In genomic region chr2:232906867-232907500, GRCh38 we compare ENCODE assay signal across 9 cellular contexts. TPM values are rescaled to one million over a fixed set of nuclear protein-coding genes. Genes with fewer than 3 reads are reported as not detected.
DNase-seq lines count a peak whose midpoint lies in the region; ATAC-seq, FAIRE-seq and TF ChIP-seq lines count a peak whose summit lies in the region.
"Not testable (repeated sequence)": the region's sequence is repeated elsewhere in the genome, so short reads cannot be mapped to it uniquely, and the experiment has no call there.
"Had no signal": no experiment of that assay in that cellular context is flagged by ENCODE, and none has a peak within 500 bp of the region (broad histone marks: within the 10 kb centered on the region; RNA-seq: fewer than 3 reads in every experiment).

No MANE protein-coding gene starts in this region.

- peak overlapping the region; percentile 7 for H3K27ac ChIP-seq in HUES48 (ENCODE audit: low read depth, low read length)
- H3K27ac ChIP-seq in SK-N-MC = 0 out of 2 replicates have a peak overlapping the region, but pooled peaks have one; percentile 39
- not testable (repeated sequence) for H3K27ac ChIP-seq in HepG2 (ENCODE audit: extremely low read length, insufficient read depth, low read length)

- not testable (repeated sequence) for H3K4me2 ChIP-seq in HepG2 (ENCODE audit: low read depth, low read length)

- intact Hi-C loops in HepG2 (cut with micrococcal nuclease; ENCODE audit: unreplicated experiment) = not testable (repeated sequence)

- TF ChIP-seq RAD21 in HepG2 (CRISPR knock-in tag; IDR thresholded peaks at IDR 0.05) = not testable (repeated sequence)

- H3K36me3 ChIP-seq in HUES48 (ENCODE audit: control insufficient read depth, insufficient read depth, low read length); SK-N-MC (ENCODE audit: insufficient read depth, low read length); HepG2 (replicated peaks in 1 of 2; ENCODE audit: control insufficient read depth in 1 of 2, insufficient read depth in 2 of 2, low read length in 2 of 2): not testable (repeated sequence)

- not testable (repeated sequence) for H4K20me1 ChIP-seq in HepG2 (ENCODE audit: insufficient read depth, low read length)

- not testable (repeated sequence) for H3K9me3 ChIP-seq in HUES48 (ENCODE audit: control insufficient read depth, insufficient read depth, low read length); SK-N-MC (ENCODE audit: low read depth, low read length)
- H3K9me3 ChIP-seq in HepG2 (ENCODE audit: low read length) = peaks cover 16% of the 10 kb centered on the region

- H2AFZ ChIP-seq in HepG2 (ENCODE audit: low read length) = not testable (repeated sequence)

- not testable (repeated sequence) for BruUV-seq in HepG2 (replicated peaks; lab: Mats Ljungman, UMichigan)

- peak; percentile 42 for FAIRE-seq in HepG2 (lab: Jason Lieb, UNC)

- TF ChIP-seq POLR2A in HepG2 (IDR thresholded peaks at IDR 0.05; ENCODE audit: insufficient read depth in 1 of 2, low read depth in 2 of 2, low read length in 2 of 2) = not testable (repeated sequence)

- TF ChIP-seq CTCF in HepG2 (CRISPR knock-in tag; IDR thresholded peaks at IDR 0.05); progenitor cell of endocrine pancreas (IDR thresholded peaks at IDR 0.05; ENCODE audit: unreplicated experiment): not testable (repeated sequence)

- not testable (repeated sequence) for H3K4me3 ChIP-seq in HUES48 (ENCODE audit: low read depth, low read length); SK-N-MC; HepG2 (replicated peaks in 1 of 3; ENCODE audit: insufficient read depth in 1 of 3, low read depth in 2 of 3, low read length in 3 of 3)

- not testable (repeated sequence) for H3K79me2 ChIP-seq in HepG2 (ENCODE audit: insufficient read depth, low read length)

- H3K4me3 Mint-ChIP-seq in progenitor cell of endocrine pancreas (ENCODE audit: low read depth) = not testable (repeated sequence)

- peaks cover 12% of the 10 kb centered on the region for H3K27me3 ChIP-seq in HUES48 (ENCODE audit: control insufficient read depth, insufficient read depth, low read length)
- not testable (repeated sequence) for H3K27me3 ChIP-seq in HepG2 (ENCODE audit: control insufficient read depth in 1 of 2, insufficient read depth in 2 of 2, low read length in 2 of 2)

- not testable (repeated sequence) for H3K9ac ChIP-seq in HUES48 (ENCODE audit: low read depth, low read length); SK-N-MC (ENCODE audit: insufficient read length); HepG2 (ENCODE audit: insufficient read depth, low read depth, low read length)

- not testable (repeated sequence) for H3K27me3 Mint-ChIP-seq in progenitor cell of endocrine pancreas

- H3K4me1 Mint-ChIP-seq in progenitor cell of endocrine pancreas (ENCODE audit: low read depth) = not testable (repeated sequence)

- H3K27ac Mint-ChIP-seq in progenitor cell of endocrine pancreas = peak overlapping the region; percentile 55

- TF ChIP-seq EP300 in HepG2 (IDR thresholded peaks at IDR 0.05; ENCODE audit: low read depth in 2 of 2, low read length in 2 of 2); HepG2 (CRISPR knock-in tag; IDR thresholded peaks at IDR 0.05; ENCODE audit: borderline replicate concordance): not testable (repeated sequence)

- POLR2A ChIA-PET in HepG2 (lab: Yijun Ruan, JAX) = not testable (repeated sequence)

- H3K9me3 Mint-ChIP-seq in progenitor cell of endocrine pancreas (ENCODE audit: low read depth) = peaks cover 19% of the 10 kb centered on the region

- in situ Hi-C loops in HepG2 (cut with HindIII; ENCODE audit: extremely low pct_ligation_motif_present, low pct_unique_long_range_greater_than_20kb) = not testable (repeated sequence)

- CTCF ChIA-PET in HepG2 (lab: Yijun Ruan, JAX; ENCODE audit: low intra/inter-chr PET ratio, low total read pairs) = not testable (repeated sequence)

- H3K4me1 ChIP-seq in HUES48 (ENCODE audit: control insufficient read depth, insufficient read depth, low read length); HepG2 (ENCODE audit: insufficient read depth, low read length): not testable (repeated sequence)

- DNase-seq in DMS153 (lab: John Stamatoyannopoulos, UW) (peak; percentile 57), NCI-H2081 treated with DMSO at 0.1 percent for 48 hours (lab: John Stamatoyannopoulos, UW) (peak; percentile 2), NCI-H2227 treated with DMSO at 0.1 percent for 48 hours (lab: John Stamatoyannopoulos, UW) (peak; percentile 79), NCI-H748 treated with DMSO at 0.1 percent for 48 hours (lab: John Stamatoyannopoulos, UW) (peak; percentile 38)
- DNase-seq in SK-N-MC (ENCODE audit: low read depth, low spot score); HepG2 (ENCODE audit: low spot score); progenitor cell of endocrine pancreas (ENCODE audit: low spot score, unreplicated experiment): not testable (repeated sequence)

- ATAC-seq in HepG2 = peak; percentile 46; the same call in 1 of the 3 replicates

- WGBS in HepG2 (ENCODE audit: low lambda C conversion rate) = 51% methylated on average over 6 of the region's 7 CpGs

- H3K36me3 Mint-ChIP-seq in progenitor cell of endocrine pancreas (ENCODE audit: insufficient read depth) = not testable (repeated sequence)

TF ChIP-seq in HepG2, 621 proteins besides CTCF, POLR2A, EP300 and RAD21:
- peak; percentile 53; the same call in 1 of the 2 replicates for TF ChIP-seq RARA (CRISPR knock-in tag; IDR thresholded peaks at IDR 0.05)
- not testable (repeated sequence) for TF ChIP-seq SOX13 (IDR thresholded peaks at IDR 0.05)
- TF ChIP-seq SOX13 (CRISPR knock-in tag; conservative IDR thresholded peaks at IDR 0.05 in 1 of 2, IDR thresholded peaks at IDR 0.05 in 1 of 2) = peak in 1 of 2 experiments; percentile 54; a peak in 1 of 4 replicates
- 0 out of 2 replicates have a peak, but pooled peaks have one; percentile 46 for TF ChIP-seq SOX5 (CRISPR knock-in tag; IDR thresholded peaks at IDR 0.05; ENCODE audit: borderline replicate concordance)
- TF ChIP-seq ARID5B (CRISPR knock-in tag; IDR thresholded peaks at IDR 0.05) = peak; percentile 37; the same call in 1 of the 2 replicates
- TF ChIP-seq BCL6 (CRISPR knock-in tag; IDR thresholded peaks at IDR 0.05) = peak; percentile 72

RNA-seq across cellular contexts. Expression of gene SNORC, which starts 36.9 kb away (rescaled TPM):
- total RNA-seq in HepG2 (2016; rRNA removed; fragmentation: Illumina TruSeq; extraction: Trizol) (48.5 and 86.1 TPM in 2 replicates), progenitor cell of endocrine pancreas (1.8 and 2.8 TPM in 2 replicates)
- total RNA-seq in HepG2 (2016; cell fraction: cytosol; rRNA removed; fragmentation: Illumina TruSeq; extraction: Trizol; ENCODE audit: low read depth) = 64.6 and 82.7 TPM in 2 replicates
- total RNA-seq in HepG2 (2016; cell fraction: insoluble cytoplasmic fraction; rRNA removed; fragmentation: Illumina TruSeq; extraction: Trizol) = 52.1 and 76.7 TPM in 2 replicates
- 71.1 and 75.3 TPM in 2 replicates for total RNA-seq in HepG2 (2016; cell fraction: membrane; rRNA removed; fragmentation: Illumina TruSeq; extraction: Trizol)
- total RNA-seq in HepG2 (2016; cell fraction: nucleus; rRNA removed; fragmentation: Illumina TruSeq; extraction: Trizol) = 47.7 and 55.5 TPM in 2 replicates
- 59.1 and 62.9 TPM in 2 replicates for polyA plus RNA-seq in HepG2 (2011; rRNA removed)
- 45.6 and 94.4 TPM in 2 replicates for polyA plus RNA-seq in HepG2 (2011; cell fraction: cytosol; rRNA removed)
- polyA plus RNA-seq in HepG2 (2011; cell fraction: nucleus; rRNA removed) = 87.4 and 124 TPM in 2 replicates
- polyA plus RNA-seq in HepG2 (2012) = 42.0 and 51.4 TPM in 2 replicates
- polyA plus RNA-seq in HepG2 (2016; cell fraction: cytosol; fragmentation: Illumina TruSeq; extraction: Trizol; ENCODE audit: low read depth) = 125 and 134 TPM in 2 replicates
- polyA plus RNA-seq in HepG2 (2016; cell fraction: insoluble cytoplasmic fraction; fragmentation: Illumina TruSeq; extraction: Trizol; ENCODE audit: low read depth) = 60.9 and 75.2 TPM in 2 replicates
- polyA plus RNA-seq in HepG2 (2016; cell fraction: membrane; fragmentation: Illumina TruSeq; extraction: Trizol; ENCODE audit: low read depth) = 102 and 104 TPM in 2 replicates
- polyA plus RNA-seq in HepG2 (2016; cell fraction: nucleus; fragmentation: Illumina TruSeq; extraction: Trizol; ENCODE audit: insufficient read depth, low read depth) = 136 and 150 TPM in 2 replicates
- polyA minus RNA-seq in HepG2 (2011; rRNA and poly(A)+ RNA removed; ENCODE audit: low replicate concordance) = 5.3 and 89.5 TPM in 2 replicates
- polyA minus RNA-seq in HepG2 (2011; cell fraction: cytosol; rRNA and poly(A)+ RNA removed) = 57.5 and 73.7 TPM in 2 replicates
- 27.3 and 30.6 TPM in 2 replicates for polyA minus RNA-seq in HepG2 (2011; cell fraction: nucleus; rRNA and poly(A)+ RNA removed)
- total RNA-seq: GM23248 had no signal

Comparison
In these comparisons a context has a peak if more than half of its experiments do, and no peak if none do; other contexts are left out.
1. RNA of gene SNORC, which starts 36.9 kb away (total RNA-seq): 47.7 to 86.1 TPM in HepG2; 1.8 to 2.8 TPM in progenitor cell of endocrine pancreas; every median in the first group is over 10 times any median in the second.